1 cellular context compared by ENCODE assay signal in genomic region chr19:1457892-1458291, GRCh38.
TF ChIP-seq lines count a peak whose summit lies in the region.

No MANE protein-coding gene starts in this region.

TF ChIP-seq in GM12878, 131 proteins besides CTCF, POLR2A, EP300 and RAD21:
- TF ChIP-seq ZNF24 (IDR thresholded peaks at IDR 0.05) = no peak
- no peak for TF ChIP-seq RCOR1 (conservative IDR thresholded peaks at IDR 0.05; ENCODE audit: low read depth, low read length)
- TF ChIP-seq POU2F2 (IDR thresholded peaks at IDR 0.05; ENCODE audit: borderline replicate concordance, low read depth, low read length) = no peak
- TF ChIP-seq ATF3 (IDR thresholded peaks at IDR 0.05; ENCODE audit: borderline replicate concordance, extremely low read depth, low read depth, low read length) = no peak
- no peak for TF ChIP-seq IKZF2 (IDR thresholded peaks at IDR 0.05)
- TF ChIP-seq ZSCAN29 (IDR thresholded peaks at IDR 0.05) = no peak
- no peak for TF ChIP-seq MEF2A (IDR thresholded peaks at IDR 0.05; ENCODE audit: insufficient read depth, low read depth, low read length)
